Comparison of ENCODE assay signal across 8 cellular contexts in the genomic region with DNA sequence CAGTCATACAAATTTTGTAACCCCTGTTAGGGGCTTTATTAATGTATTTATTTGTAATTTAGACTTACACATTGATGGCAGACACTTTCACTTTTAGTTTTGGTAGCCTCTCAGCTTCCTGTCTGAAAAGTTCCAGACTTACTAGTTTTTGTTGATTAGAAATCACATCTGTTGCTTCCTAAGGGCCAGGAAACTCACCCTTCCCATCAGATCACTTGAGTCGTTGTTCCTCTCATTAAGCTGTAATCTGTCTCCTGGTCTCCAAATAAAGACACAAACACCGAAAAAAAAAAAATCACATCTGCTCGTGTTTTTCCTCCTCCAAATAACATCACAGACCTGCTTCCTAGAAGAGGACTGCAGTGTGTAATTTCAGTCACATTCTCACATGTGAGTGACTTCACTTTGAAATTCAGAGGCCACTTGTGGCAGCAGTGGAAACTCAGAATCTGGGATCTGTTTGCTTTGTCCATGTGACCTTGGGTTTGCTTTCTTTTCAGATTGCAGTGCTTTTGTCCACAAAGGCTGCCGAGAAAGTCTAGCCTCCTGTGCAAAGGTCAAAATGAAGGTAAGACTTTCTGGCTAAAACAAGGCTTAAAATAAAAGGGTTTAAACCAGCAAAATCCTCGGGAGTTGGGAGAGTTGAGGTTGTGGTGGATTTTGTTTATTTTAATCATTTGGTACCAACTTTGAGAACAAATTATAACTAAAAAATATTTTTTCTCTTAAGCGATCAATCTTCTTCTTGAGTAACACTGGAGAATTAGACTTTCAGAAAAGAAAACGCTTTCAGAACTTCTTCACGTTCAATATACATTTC.
DNase-seq lines count a peak whose midpoint lies in the region; ATAC-seq, FAIRE-seq and TF ChIP-seq lines count a peak whose summit lies in the region.

No MANE protein-coding gene starts in this region.

- H3K27ac Mint-ChIP-seq in activated CD4-positive, alpha-beta T cell treated with anti-CD3 and anti-CD28 coated beads, Interleukin-2, amount 10 ng/mL, durations not matched to agents 24 days and 14 days, result peak overlapping the region; percentile 99

- TF ChIP-seq EP300 in GM12878 (IDR thresholded peaks at IDR 0.05; ENCODE audit: borderline replicate concordance in 1 of 2, control insufficient read depth in 1 of 2, low read depth in 2 of 2, low read length in 2 of 2) (no peak), tibial nerve (IDR thresholded peaks at IDR 0.05) (peak in 1 of 2 donors; percentile 66)

- H3K4me1 ChIP-seq in GM12878 (ENCODE audit: control insufficient read depth, insufficient read depth, low read length), result peaks cover 66% of the 10 kb centered on the region
- H3K4me1 ChIP-seq in right lobe of liver, result peaks cover 0 to 34% (median 12%) of the 10 kb centered on the region in 4 donors
- peaks cover 0 to 62% (median 56%) of the 10 kb centered on the region in 4 donors for H3K4me1 ChIP-seq in tibial nerve

- peaks cover 36% of the 10 kb centered on the region for H3K36me3 Mint-ChIP-seq in activated CD4-positive, alpha-beta T cell treated with anti-CD3 and anti-CD28 coated beads, Interleukin-2, amount 10 ng/mL, durations not matched to agents 24 days and 14 days (ENCODE audit: low read depth)

- no peaks in the 10 kb centered on the region for H4K20me1 ChIP-seq in GM12878 (ENCODE audit: control insufficient read depth, insufficient read depth)

- H2AFZ ChIP-seq in GM12878 (ENCODE audit: control insufficient read depth, low read depth, low read length), result no peak overlapping the region

- peaks cover 74% of the 10 kb centered on the region for H3K79me2 ChIP-seq in GM12878 (ENCODE audit: control insufficient read depth, insufficient read depth, low read length)

- no peaks in the 10 kb centered on the region for H3K27me3 Mint-ChIP-seq in activated CD4-positive, alpha-beta T cell treated with anti-CD3 and anti-CD28 coated beads, Interleukin-2, amount 10 ng/mL, durations not matched to agents 24 days and 14 days

- peak overlapping the region; percentile 99 for H3K27ac ChIP-seq in GM12878 (ENCODE audit: control insufficient read depth, insufficient read depth)
- H3K27ac ChIP-seq in right lobe of liver, result peak overlapping the region; percentile 81 to 89 (median 88)
- peak overlapping the region; percentile 81 to 93 (median 84) for H3K27ac ChIP-seq in tibial nerve

- no peak for TF ChIP-seq CTCF in GM12878 (IDR thresholded peaks at IDR 0.05 in 2 of 3, conservative IDR thresholded peaks at IDR 0.05 in 1 of 3; ENCODE audit: control insufficient read depth in 2 of 3, extremely low read depth in 1 of 3, insufficient read depth in 1 of 3, low read depth in 3 of 3, low read length in 3 of 3)
- TF ChIP-seq CTCF in right lobe of liver (IDR thresholded peaks at IDR 0.05), result no peak
- TF ChIP-seq CTCF in tibial nerve (IDR thresholded peaks at IDR 0.05), result no peak

- TF ChIP-seq POLR2A in GM12878 (IDR thresholded peaks at IDR 0.05; ENCODE audit: low read depth, low read length), result no peak
- peak; percentile 27 for TF ChIP-seq POLR2A in right lobe of liver (IDR thresholded peaks at IDR 0.05)
- no peak for TF ChIP-seq POLR2A in tibial nerve (IDR thresholded peaks at IDR 0.05)

- no peaks in the 10 kb centered on the region for H3K9me3 Mint-ChIP-seq in activated CD4-positive, alpha-beta T cell treated with anti-CD3 and anti-CD28 coated beads, Interleukin-2, amount 10 ng/mL, durations not matched to agents 24 days and 14 days

- H3K4me2 ChIP-seq in GM12878 (ENCODE audit: control insufficient read depth, insufficient read depth), result peak overlapping the region; percentile 97

- CTCF ChIA-PET in GM12878 (lab: Yijun Ruan, JAX), result interaction anchor here (1.1 to 6.5 kb wide), 3 partner anchors 15 to 63 kb away, joined by 4 to 93 read pairs (median 6); no protein-coding TSS in a partner anchor

- POLR2A ChIA-PET in GM12878 (lab: Charles Lee), result interaction anchor here (0.7 to 9.1 kb wide), 3 partner anchors 12 to 20 kb away, joined by 6 to 217 read pairs (median 10); no protein-coding TSS in a partner anchor

- in situ Hi-C loops in GM12878 (cut with MboI), result no loop called here

- 6% methylated on average over 8 of the region's 8 CpGs for WGBS in GM12878 (ENCODE audit: insufficient coverage, insufficient replicate concordance, low lambda C conversion rate, missing lambda C conversion rate)
- WGBS in right lobe of liver (ENCODE audit: insufficient coverage, low coverage, low lambda C conversion rate, missing lambda C conversion rate), result 11% methylated on average over 8 of the region's 8 CpGs
- 36 to 40% methylated on average over 8 of the region's 8 CpGs for WGBS in tibial nerve, 2 donors

- H3K4me3 ChIP-seq in GM12878 (peak overlapping the region; percentile 60), right lobe of liver (peak overlapping the region; percentile 6 to 10 (median 9)), tibial nerve (peak overlapping the region in 2 of 4 donors; percentile 20 to 24)

- H3K4me3 Mint-ChIP-seq in activated CD4-positive, alpha-beta T cell treated with anti-CD3 and anti-CD28 coated beads, Interleukin-2, amount 10 ng/mL, durations not matched to agents 24 days and 14 days, result peak overlapping the region; percentile 86

- DNase-seq in activated CD4-positive, alpha-beta T cell treated with anti-CD3 and anti-CD28 coated beads, Interleukin-2, amount 10 ng/mL, durations not matched to agents 24 days and 14 days, result peak; percentile 75
- DNase-seq in activated CD4-positive, alpha-beta T cell treated with anti-CD3 and anti-CD28 coated beads for 4 hours, result no peak
- DNase-seq in HT1080 (ENCODE audit: low read depth) (peak; percentile 35), GM12878 (ENCODE audit: low read depth, low spot score) (no peak), right lobe of liver (peak in 1 of 3 donors; percentile 70), tibial nerve (ENCODE audit: low spot score in 2 of 2) (no peak), NCI-H2029 (lab: John Stamatoyannopoulos, UW) (no peak)

- TF ChIP-seq RAD21 in GM12878 (IDR thresholded peaks at IDR 0.05; ENCODE audit: insufficient read depth, low read depth, low read length), result no peak

- H3K4me1 Mint-ChIP-seq in activated CD4-positive, alpha-beta T cell treated with anti-CD3 and anti-CD28 coated beads, Interleukin-2, amount 10 ng/mL, durations not matched to agents 24 days and 14 days, result peaks cover 70% of the 10 kb centered on the region

- ATAC-seq in GM12878 (peak; percentile 5), right lobe of liver (peak; percentile 64 to 89 (median 80)), HG03196 (IDR thresholded peaks at IDR 0.05; ENCODE audit: unreplicated experiment) (no peak)

- peak; percentile 61 for FAIRE-seq in GM12878 (lab: Jason Lieb, UNC)

- RAD21 ChIA-PET in GM12878 (lab: Charles Lee; ENCODE audit: unreplicated experiment), result interaction anchor here (0.7 to 5.7 kb wide), 8 partner anchors 12 to 232 kb away, joined by 3 to 90 read pairs (median 4); no protein-coding TSS in a partner anchor

- peak overlapping the region; percentile 70 for H3K9ac ChIP-seq in GM12878 (ENCODE audit: control insufficient read depth, insufficient read depth, low read length)

- H3K9me3 ChIP-seq in GM12878 (replicated peaks; ENCODE audit: control insufficient read depth, insufficient read depth, low read length), result no peaks in the 10 kb centered on the region
- H3K9me3 ChIP-seq in right lobe of liver, result no peaks in the 10 kb centered on the region
- no peaks in the 10 kb centered on the region for H3K9me3 ChIP-seq in tibial nerve

- intact Hi-C loops in activated CD4-positive, alpha-beta T cell treated with anti-CD3 and anti-CD28 coated beads, Interleukin-2, amount 10 ng/mL, durations not matched to agents 24 days and 14 days (cut with micrococcal nuclease), result loop anchor here (1.0 to 5.0 kb wide), 6 partner anchors 17 to 375 kb away; no protein-coding TSS in a partner anchor
- intact Hi-C loops in GM12878 (cut with micrococcal nuclease; ENCODE audit: unreplicated experiment), result loop anchor here (1.0 to 10.0 kb wide), 3 partner anchors 16 to 393 kb away; no protein-coding TSS in a partner anchor
- intact Hi-C loops in right lobe of liver (cut with DNase I), result no loop called here

- H3K36me3 ChIP-seq in GM12878 (ENCODE audit: control insufficient read depth in 2 of 2, insufficient read depth in 2 of 2, low read length in 1 of 2) (peaks cover 4 to 17% of the 10 kb centered on the region in 2 experiments; a peak in 3 of 4 replicates), right lobe of liver (peaks cover 0 to 15% (median 8%) of the 10 kb centered on the region in 4 donors), tibial nerve (peaks cover 0 to 35% (median 23%) of the 10 kb centered on the region in 3 donors)

- SMC1A ChIA-PET in GM12878 (lab: Charles Lee; ENCODE audit: uncharacterized antibody, unreplicated experiment), result interaction anchor here (0.8 to 10.4 kb wide), 10 partner anchors 8 to 132 kb away, joined by 3 to 311 read pairs (median 5); no protein-coding TSS in a partner anchor

- H3K27me3 ChIP-seq in GM12878 (replicated peaks in 1 of 2; ENCODE audit: control insufficient read depth in 2 of 2, insufficient read depth in 2 of 2, low read length in 1 of 2) (no peaks in the 10 kb centered on the region), right lobe of liver (no peaks in the 10 kb centered on the region), tibial nerve (no peaks in the 10 kb centered on the region)

- BruUV-seq in GM12878 (replicated peaks; lab: Mats Ljungman, UMichigan), result TSS peak; percentile 54

TF ChIP-seq in GM12878, 131 proteins besides CTCF, POLR2A, EP300 and RAD21 (continues in another document):
- TF ChIP-seq HDGF (IDR thresholded peaks at IDR 0.05) (no peak), SMAD1 (IDR thresholded peaks at IDR 0.05; ENCODE audit: low read depth, partially characterized antibody) (no peak)
- TF ChIP-seq, protein P1, sequence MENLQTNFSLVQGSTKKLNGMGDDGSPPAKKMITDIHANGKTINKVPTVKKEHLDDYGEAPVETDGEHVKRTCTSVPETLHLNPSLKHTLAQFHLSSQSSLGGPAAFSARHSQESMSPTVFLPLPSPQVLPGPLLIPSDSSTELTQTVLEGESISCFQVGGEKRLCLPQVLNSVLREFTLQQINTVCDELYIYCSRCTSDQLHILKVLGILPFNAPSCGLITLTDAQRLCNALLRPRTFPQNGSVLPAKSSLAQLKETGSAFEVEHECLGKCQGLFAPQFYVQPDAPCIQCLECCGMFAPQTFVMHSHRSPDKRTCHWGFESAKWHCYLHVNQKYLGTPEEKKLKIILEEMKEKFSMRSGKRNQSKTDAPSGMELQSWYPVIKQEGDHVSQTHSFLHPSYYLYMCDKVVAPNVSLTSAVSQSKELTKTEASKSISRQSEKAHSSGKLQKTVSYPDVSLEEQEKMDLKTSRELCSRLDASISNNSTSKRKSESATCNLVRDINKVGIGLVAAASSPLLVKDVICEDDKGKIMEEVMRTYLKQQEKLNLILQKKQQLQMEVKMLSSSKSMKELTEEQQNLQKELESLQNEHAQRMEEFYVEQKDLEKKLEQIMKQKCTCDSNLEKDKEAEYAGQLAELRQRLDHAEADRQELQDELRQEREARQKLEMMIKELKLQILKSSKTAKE (IDR thresholded peaks at IDR 0.05; ENCODE audit: low read depth, poor library complexity, severe bottlenecking), result peak; percentile 73

Comparison
In these comparisons a context has a peak if more than half of its experiments do, and no peak if none do; other contexts are left out.
1. DNase-seq: peak in activated CD4-positive, alpha-beta T cell treated with anti-CD3 and anti-CD28 coated beads, Interleukin-2, amount 10 ng/mL, durations not matched to agents 24 days and 14 days (single experiment) and HT1080 (single experiment); none in activated CD4-positive, alpha-beta T cell treated with anti-CD3 and anti-CD28 coated beads for 4 hours (0 of 2), GM12878 (single experiment), tibial nerve (0 of 2) and NCI-H2029 (single experiment).
2. intact Hi-C loops: an anchor here in activated CD4-positive, alpha-beta T cell treated with anti-CD3 and anti-CD28 coated beads, Interleukin-2, amount 10 ng/mL, durations not matched to agents 24 days and 14 days (1.0 to 5.0 kb wide) and GM12878 (1.0 to 10.0 kb wide); none called in right lobe of liver.
3. Peak in every context shown above with its lines, with median percentiles within 50 percentile points of each other: H3K27ac ChIP-seq.